In the genomic region with DNA sequence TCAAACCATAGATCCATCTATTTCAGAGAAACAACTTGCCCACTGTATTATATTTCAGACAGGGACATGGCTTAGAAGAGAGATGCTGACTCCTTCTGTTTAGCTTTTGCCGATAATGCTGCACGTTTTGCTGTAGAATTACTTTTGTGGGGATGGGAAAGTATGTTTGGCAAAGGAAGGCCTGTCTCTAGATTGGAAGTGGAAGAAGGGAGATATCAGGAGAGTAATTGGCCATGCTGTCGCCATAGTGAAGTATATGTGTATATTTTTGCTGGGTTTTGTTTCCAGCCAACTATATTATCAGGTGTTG, we compare ENCODE assay signal across 30 cellular contexts.
A peak's percentile ranks its signal among the peaks of the same experiment; 100 is the strongest.
DNase-seq lines count a peak whose midpoint lies in the region; ATAC-seq and TF ChIP-seq lines count a peak whose summit lies in the region.
"Had no signal": no experiment of that assay in that cellular context is flagged by ENCODE, and none has a peak within 500 bp of the region (broad histone marks: within the 10 kb centered on the region; RNA-seq: fewer than 3 reads in every experiment).

No MANE protein-coding gene starts in this region.

- H3K4me3 ChIP-seq in right cardiac atrium (ENCODE audit: low read length): no peak overlapping the region
- no peak overlapping the region for H3K4me3 ChIP-seq in endodermal cell (ENCODE audit: low read length)
- H3K4me3 ChIP-seq: left lung, MG63, thoracic aorta, vagina had no signal

- H3K9me3 ChIP-seq in right cardiac atrium (ENCODE audit: control insufficient read depth, low read length): no peaks in the 10 kb centered on the region
- H3K9me3 ChIP-seq in endodermal cell (ENCODE audit: control insufficient read depth, low read length): no peaks in the 10 kb centered on the region
- H3K9me3 ChIP-seq: left lung, MG63, thoracic aorta, vagina had no signal

- H3K4me1 Mint-ChIP-seq in endodermal cell (peaks cover 36% of the 10 kb centered on the region), neural crest cell (peaks cover 27% of the 10 kb centered on the region)
- H3K4me1 Mint-ChIP-seq: activated CD4-positive, alpha-beta memory T cell treated with anti-CD3 and anti-CD28 coated beads, Interleukin-2, amount 10 ng/mL, durations not matched to agents 7 days and 5 days; activated naive CD8-positive, alpha-beta T cell treated with anti-CD3 and anti-CD28 coated beads, Interleukin-2, amount 50 U/mL, for 24 hours; CD4-positive, alpha-beta memory T cell; naive thymus-derived CD4-positive, alpha-beta T cell had no signal

- H3K4me1 ChIP-seq in right cardiac atrium (ENCODE audit: control insufficient read depth, insufficient read depth, low read length) (peaks cover 10% of the 10 kb centered on the region), endodermal cell (ENCODE audit: control insufficient read depth, insufficient read depth, low read length) (peaks cover 20% of the 10 kb centered on the region)

- H3K27me3 Mint-ChIP-seq in endodermal cell (ENCODE audit: insufficient read depth) (no peaks in the 10 kb centered on the region), neural crest cell (ENCODE audit: low read depth) (no peaks in the 10 kb centered on the region)
- H3K27me3 Mint-ChIP-seq: activated CD4-positive, alpha-beta memory T cell treated with anti-CD3 and anti-CD28 coated beads, Interleukin-2, amount 10 ng/mL, durations not matched to agents 7 days and 5 days; activated naive CD8-positive, alpha-beta T cell treated with anti-CD3 and anti-CD28 coated beads, Interleukin-2, amount 50 U/mL, for 24 hours; B cell; CD4-positive, alpha-beta memory T cell; naive thymus-derived CD4-positive, alpha-beta T cell had no signal

- H3K27ac ChIP-seq in right cardiac atrium (ENCODE audit: low read length): peak overlapping the region; percentile 36
- peak overlapping the region; percentile 36 for H3K27ac ChIP-seq in endodermal cell (ENCODE audit: low read depth, low read length)
- H3K27ac ChIP-seq: left lung, thoracic aorta had no signal

- CTCF ChIA-PET in HEK293T (lab: Yijun Ruan, JAX): interaction anchor here (0.6 kb wide), 1 partner anchor 44 kb away, joined by 3 read pairs; no protein-coding TSS in a partner anchor

- H3K36me3 Mint-ChIP-seq in endodermal cell (ENCODE audit: low read depth) (no peaks in the 10 kb centered on the region), neural crest cell (ENCODE audit: low read depth) (no peaks in the 10 kb centered on the region)
- H3K36me3 Mint-ChIP-seq: CD4-positive, alpha-beta memory T cell; naive thymus-derived CD4-positive, alpha-beta T cell had no signal

- H3K4me3 Mint-ChIP-seq in endodermal cell (no peak overlapping the region), neural crest cell (no peak overlapping the region)
- H3K4me3 Mint-ChIP-seq: activated CD4-positive, alpha-beta memory T cell treated with anti-CD3 and anti-CD28 coated beads, Interleukin-2, amount 10 ng/mL, durations not matched to agents 7 days and 5 days; activated naive CD8-positive, alpha-beta T cell treated with anti-CD3 and anti-CD28 coated beads, Interleukin-2, amount 50 U/mL, for 24 hours; B cell; CD4-positive, alpha-beta memory T cell; naive thymus-derived CD4-positive, alpha-beta T cell had no signal

- DNase-seq in right cardiac atrium (no peak), left ventricle myocardium superior (no peak), endodermal cell (no peak), neural crest cell (ENCODE audit: low read depth, low spot score) (no peak), HEK293T (ENCODE audit: extremely low spot score) (no peak), left lobe of liver (ENCODE audit: low spot score) (no peak)
- DNase-seq: ACHN; activated CD4-positive, alpha-beta memory T cell treated with anti-CD3 and anti-CD28 coated beads, Interleukin-2, amount 10 ng/mL, durations not matched to agents 7 days and 5 days; activated CD8-positive, alpha-beta memory T cell treated with anti-CD3 and anti-CD28 coated beads, Interleukin-2, amount 50 U/mL, for 4 hours; activated naive CD4-positive, alpha-beta T cell; activated naive CD8-positive, alpha-beta T cell treated with anti-CD3 and anti-CD28 coated beads, Interleukin-2, amount 50 U/mL, for 24 hours; CD4-positive, alpha-beta memory T cell; dermis blood vessel endothelial cell; left lung; MG63; naive thymus-derived CD4-positive, alpha-beta T cell; NCI-H1105 treated with DMSO at 0.1 percent for 48 hours; NCI-H2029 treated with DMSO at 0.1 percent for 48 hours; NCI-H2227 treated with DMSO at 0.1 percent for 48 hours; SHP77; small intestine; stimulated activated naive CD4-positive, alpha-beta T cell; SW 1271; T-helper 9 cell had no signal

- no peaks in the 10 kb centered on the region for H3K36me3 ChIP-seq in endodermal cell (ENCODE audit: control insufficient read depth, insufficient read depth, low read length)
- H3K36me3 ChIP-seq: left lung, MG63, thoracic aorta, vagina had no signal

- ATAC-seq in right cardiac atrium: peak; percentile 41 to 49
- no peak for ATAC-seq in left ventricle myocardium superior
- ATAC-seq in GM21529 (IDR thresholded peaks at IDR 0.05; ENCODE audit: unreplicated experiment): no peak
- ATAC-seq in left lobe of liver: no peak
- ATAC-seq in GM21526 (IDR thresholded peaks at IDR 0.05; ENCODE audit: low FRiP score, unreplicated experiment): no peak
- ATAC-seq: activated naive CD8-positive, alpha-beta T cell treated with anti-CD3 and anti-CD28 coated beads, Interleukin-2, amount 50 U/mL, for 24 hours; left lung; naive thymus-derived CD4-positive, alpha-beta T cell; Panc1 had no signal

- H3K27me3 ChIP-seq in right cardiac atrium (ENCODE audit: control insufficient read depth, insufficient read depth): no peaks in the 10 kb centered on the region
- no peaks in the 10 kb centered on the region for H3K27me3 ChIP-seq in endodermal cell (ENCODE audit: control insufficient read depth, insufficient read depth, low read length, poor library complexity, severe bottlenecking)
- H3K27me3 ChIP-seq: left lung, MG63, vagina had no signal

- intact Hi-C loops in right cardiac atrium (cut with DNase I) (no loop called here), left ventricle myocardium superior (cut with micrococcal nuclease) (no loop called here)

- no peaks in the 10 kb centered on the region for H3K9me3 Mint-ChIP-seq in endodermal cell
- H3K9me3 Mint-ChIP-seq in neural crest cell: no peaks in the 10 kb centered on the region
- H3K9me3 Mint-ChIP-seq: activated CD4-positive, alpha-beta memory T cell treated with anti-CD3 and anti-CD28 coated beads, Interleukin-2, amount 10 ng/mL, durations not matched to agents 7 days and 5 days; activated naive CD8-positive, alpha-beta T cell treated with anti-CD3 and anti-CD28 coated beads, Interleukin-2, amount 50 U/mL, for 24 hours had no signal

- 30% methylated on average over 3 of the region's 3 CpGs for WGBS in right cardiac atrium
- WGBS in endodermal cell (ENCODE audit: insufficient coverage in 1 of 2, insufficient read length in 1 of 2), 2 experiments: 86 to 89% methylated on average over 2 to 3 of the region's 3 CpGs

- TF ChIP-seq CTCF in endodermal cell (conservative IDR thresholded peaks at IDR 0.05) (no peak), neural crest cell (conservative IDR thresholded peaks at IDR 0.05) (no peak)

- POLR2A ChIA-PET in HEK293T (lab: Yijun Ruan, JAX): no interaction called here

- H3K27ac Mint-ChIP-seq in endodermal cell (no peak overlapping the region), neural crest cell (ENCODE audit: unreplicated experiment) (peak overlapping the region; percentile 48)
- H3K27ac Mint-ChIP-seq: activated CD4-positive, alpha-beta memory T cell treated with anti-CD3 and anti-CD28 coated beads, Interleukin-2, amount 10 ng/mL, durations not matched to agents 7 days and 5 days; activated naive CD8-positive, alpha-beta T cell treated with anti-CD3 and anti-CD28 coated beads, Interleukin-2, amount 50 U/mL, for 24 hours; B cell; CD4-positive, alpha-beta memory T cell; naive thymus-derived CD4-positive, alpha-beta T cell had no signal

- no peak overlapping the region for H3K9ac ChIP-seq in endodermal cell (ENCODE audit: extremely low read depth, low read length, poor library complexity, severe bottlenecking)

TF ChIP-seq in HEK293T, 16 proteins besides CTCF, POLR2A, EP300 and RAD21:
- TF ChIP-seq NFRKB (IDR thresholded peaks at IDR 0.05) (no peak), TARDBP (IDR thresholded peaks at IDR 0.05) (no peak), ELF4 (IDR thresholded peaks at IDR 0.05) (no peak), ZNF384 (IDR thresholded peaks at IDR 0.05) (no peak), BHLHE40 (IDR thresholded peaks at IDR 0.05; ENCODE audit: borderline replicate concordance) (no peak), FOXA1 (IDR thresholded peaks at IDR 0.05) (no peak), FOXM1 (IDR thresholded peaks at IDR 0.05; ENCODE audit: borderline replicate concordance) (no peak), PKNOX1 (IDR thresholded peaks at IDR 0.05) (no peak), HDGF (IDR thresholded peaks at IDR 0.05; ENCODE audit: borderline replicate concordance) (no peak), L3MBTL2 (conservative IDR thresholded peaks at IDR 0.05) (no peak), SUZ12 (IDR thresholded peaks at IDR 0.05) (no peak), FOXK2 (IDR thresholded peaks at IDR 0.05) (no peak), ARNT (IDR thresholded peaks at IDR 0.05) (no peak)

Comparison
In these comparisons a context has a peak if more than half of its experiments do, and no peak if none do; other contexts are left out.
1. ATAC-seq: peak in right cardiac atrium (2 of 2); none in left ventricle myocardium superior (single experiment), GM21529 (single experiment), left lobe of liver (single experiment) and GM21526 (single experiment).